In the genomic region with DNA sequence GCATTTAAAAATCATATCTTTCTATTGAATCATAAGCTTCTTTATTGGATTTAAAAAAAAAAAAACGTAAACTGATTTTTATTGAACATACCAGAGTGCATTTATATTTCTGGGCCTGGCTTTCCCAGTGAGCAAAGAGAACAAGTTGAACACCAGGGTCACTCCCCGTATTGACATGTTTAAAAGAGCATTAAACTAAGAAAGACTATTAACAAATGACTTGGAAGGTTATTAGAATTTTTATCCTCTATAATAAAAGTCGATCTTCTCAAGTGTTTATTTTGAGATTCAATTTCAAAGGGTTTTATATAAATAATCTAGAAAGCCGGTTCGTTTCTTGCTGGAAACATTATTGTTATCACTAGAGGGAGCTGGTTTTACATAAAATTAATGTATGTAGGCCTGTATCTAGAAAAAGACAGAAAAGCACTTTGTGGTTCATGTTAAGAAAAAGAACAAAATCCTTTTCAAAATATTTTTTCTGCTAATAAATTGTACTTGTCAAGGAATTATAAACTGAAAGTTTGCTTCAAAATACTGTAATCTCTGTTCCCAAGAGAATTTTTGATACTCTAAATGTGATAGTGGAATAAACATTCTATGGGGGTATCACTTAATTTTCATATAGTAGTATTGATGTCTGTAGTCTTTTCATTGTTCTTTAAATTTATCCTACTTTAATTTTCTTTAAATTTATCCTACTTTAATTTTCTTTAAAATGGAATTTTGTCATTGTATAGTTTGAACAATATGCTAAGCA, we compare ENCODE assay signal across 8 cellular contexts.
DNase-seq lines count a peak whose midpoint lies in the region; ATAC-seq and TF ChIP-seq lines count a peak whose summit lies in the region.

No MANE protein-coding gene starts in this region.

- no peak overlapping the region for H2AFZ ChIP-seq in PC-9

- no TSS peak for BruUV-seq in A673 (replicated peaks; lab: Mats Ljungman, UMichigan)
- no TSS peak for BruUV-seq in PC-9 (replicated peaks; lab: Mats Ljungman, UMichigan)

- H3K4me1 ChIP-seq in A673 (ENCODE audit: insufficient read depth, low read length, poor library complexity, severe bottlenecking) (no peaks in the 10 kb centered on the region), PC-9 (replicated peaks; ENCODE audit: insufficient read depth) (no peaks in the 10 kb centered on the region)

- CTCF ChIA-PET in A673 (lab: Charles Lee): interaction anchor here (0.7 kb wide), 1 partner anchor 374 kb away, joined by 3 read pairs; no protein-coding TSS in a partner anchor
- CTCF ChIA-PET in PC-9 (lab: Charles Lee): interaction anchor here (0.6 to 0.7 kb wide), 3 partner anchors 11 to 260 kb away, joined by 4 to 6 read pairs (median 4); no protein-coding TSS in a partner anchor

- H3K27ac ChIP-seq in A673 (ENCODE audit: low read depth, low read length, poor library complexity, severe bottlenecking) (no peak overlapping the region), PC-9 (no peak overlapping the region)

- ATAC-seq in GM21390 (IDR thresholded peaks at IDR 0.05; ENCODE audit: unreplicated experiment): no peak

- POLR2A ChIA-PET in A673 (lab: Charles Lee; ENCODE audit: low non-redundant PET) (no interaction called here), PC-9 (lab: Charles Lee; ENCODE audit: unreplicated experiment) (no interaction called here)

- intact Hi-C loops in A673 (cut with micrococcal nuclease; ENCODE audit: unreplicated experiment): loop anchor here (2.0 to 10.0 kb wide), 2 partner anchors 565 to 947 kb away; no protein-coding TSS in a partner anchor
- intact Hi-C loops in PC-9 (cut with micrococcal nuclease; ENCODE audit: unreplicated experiment): loop anchor here (2.0 kb wide), 2 partner anchors 565 to 943 kb away; no protein-coding TSS in a partner anchor

- no peaks in the 10 kb centered on the region for H4K20me1 ChIP-seq in PC-9 (ENCODE audit: insufficient read depth)

- H3K27me3 Mint-ChIP-seq in type B pancreatic cell: no peaks in the 10 kb centered on the region

- H3F3A ChIP-seq in PC-9 (ENCODE audit: insufficient read depth, low read depth): no peaks in the 10 kb centered on the region

- H3K79me2 ChIP-seq in PC-9 (ENCODE audit: low read depth): no peaks in the 10 kb centered on the region

- no peaks in the 10 kb centered on the region for H3K36me3 ChIP-seq in A673 (ENCODE audit: insufficient read depth, low read length, poor library complexity, severe bottlenecking)
- no peaks in the 10 kb centered on the region for H3K36me3 ChIP-seq in PC-9 (ENCODE audit: low read depth)

- H3K27ac Mint-ChIP-seq in type B pancreatic cell: no peak overlapping the region

- no peak overlapping the region for H3K4me2 ChIP-seq in PC-9

- no peak overlapping the region for H3K4me3 ChIP-seq in A673 (ENCODE audit: low read depth, low read length, poor library complexity, severe bottlenecking)
- no peak overlapping the region for H3K4me3 ChIP-seq in PC-9
- H3K4me3 ChIP-seq in fibroblast of villous mesenchyme (ENCODE audit: low read depth, low read length): no peak overlapping the region

- H3K9me3 ChIP-seq in A673 (ENCODE audit: low read depth, low read length, poor library complexity, severe bottlenecking): no peaks in the 10 kb centered on the region
- no peaks in the 10 kb centered on the region for H3K9me3 ChIP-seq in PC-9 (ENCODE audit: insufficient read depth, low read depth)

- H3K9me2 ChIP-seq in PC-9 (ENCODE audit: insufficient read depth): no peaks in the 10 kb centered on the region

- H3K36me3 Mint-ChIP-seq in type B pancreatic cell: no peaks in the 10 kb centered on the region

- H3K4me1 Mint-ChIP-seq in type B pancreatic cell (ENCODE audit: unreplicated experiment): no peaks in the 10 kb centered on the region

- H3K9me3 Mint-ChIP-seq in type B pancreatic cell: no peaks in the 10 kb centered on the region

- DNase-seq in A673 (ENCODE audit: low spot score) (peak; percentile 31), HCEC 1CT (peak; percentile 78), PC-9 (no peak), fibroblast of villous mesenchyme (ENCODE audit: low read depth) (peak; percentile 58), type B pancreatic cell (ENCODE audit: extremely low spot score, unreplicated experiment) (no peak), nucleus accumbens (lab: John Stamatoyannopoulos, UW) (no peak)
- no peak for DNase-seq in activated effector memory CD4-positive, alpha-beta T cell treated with Interleukin-2 at 50 U/mL for 16 hours

- H3K4me3 Mint-ChIP-seq in type B pancreatic cell: no peak overlapping the region

- H3K27me3 ChIP-seq in A673 (replicated peaks; ENCODE audit: insufficient read depth, low read depth, low read length, poor library complexity): no peaks in the 10 kb centered on the region
- H3K27me3 ChIP-seq in PC-9 (ENCODE audit: insufficient read depth, low read depth): no peaks in the 10 kb centered on the region

- TF ChIP-seq CTCF in A673 (conservative IDR thresholded peaks at IDR 0.05; ENCODE audit: low read depth, low read length) (peak; percentile 59), PC-9 (conservative IDR thresholded peaks at IDR 0.05) (peak; percentile 67), fibroblast of villous mesenchyme (IDR thresholded peaks at IDR 0.05; ENCODE audit: insufficient read depth, low read depth, low read length) (peak; percentile 51), type B pancreatic cell (conservative IDR thresholded peaks at IDR 0.05) (peak; percentile 72)

Comparison
In these comparisons a context has a peak if more than half of its experiments do, and no peak if none do; other contexts are left out.
1. DNase-seq: peak in A673 (single experiment), HCEC 1CT (single experiment) and fibroblast of villous mesenchyme (single experiment); none in PC-9 (0 of 2), type B pancreatic cell (single experiment), nucleus accumbens (0 of 56) and activated effector memory CD4-positive, alpha-beta T cell treated with Interleukin-2 at 50 U/mL for 16 hours (single experiment).
2. Peak in every context shown above with its lines, with median percentiles within 50 percentile points of each other: CTCF ChIP-seq.